In the genomic region with DNA sequence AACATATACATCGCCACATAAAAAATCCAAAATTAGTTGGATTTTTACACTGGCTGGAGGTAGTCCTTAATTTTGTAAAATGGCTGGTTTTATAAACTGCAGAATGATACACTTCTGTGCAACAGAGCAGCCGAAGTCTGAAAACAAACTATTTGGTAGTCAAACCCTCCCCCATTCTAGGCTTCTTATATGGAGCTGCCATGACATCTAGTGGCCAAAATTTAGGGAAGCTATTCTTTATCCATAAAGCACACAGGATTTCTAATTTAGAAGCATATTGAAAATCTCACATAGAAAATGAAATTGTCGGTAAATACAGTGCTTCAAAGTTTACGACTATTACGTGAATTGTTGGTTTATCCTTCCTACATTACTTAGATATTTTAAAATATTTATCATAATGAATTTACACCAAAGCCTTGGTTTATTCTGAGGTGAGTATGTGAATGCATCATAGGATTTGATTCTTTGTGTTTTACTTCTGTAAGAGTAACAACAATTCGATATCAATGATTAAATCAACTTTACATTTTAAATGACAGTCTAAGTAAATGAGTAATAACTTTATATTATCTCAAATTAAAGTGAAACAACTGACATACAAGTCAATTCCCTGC, we compare ENCODE assay signal across 2 cellular contexts.
TF ChIP-seq lines count a peak whose summit lies in the region.

No MANE protein-coding gene starts in this region.

TF ChIP-seq in GM23338, 12 proteins besides CTCF, POLR2A, EP300 and RAD21 (continued from another document and continues in another):
- TF ChIP-seq, protein P1, sequence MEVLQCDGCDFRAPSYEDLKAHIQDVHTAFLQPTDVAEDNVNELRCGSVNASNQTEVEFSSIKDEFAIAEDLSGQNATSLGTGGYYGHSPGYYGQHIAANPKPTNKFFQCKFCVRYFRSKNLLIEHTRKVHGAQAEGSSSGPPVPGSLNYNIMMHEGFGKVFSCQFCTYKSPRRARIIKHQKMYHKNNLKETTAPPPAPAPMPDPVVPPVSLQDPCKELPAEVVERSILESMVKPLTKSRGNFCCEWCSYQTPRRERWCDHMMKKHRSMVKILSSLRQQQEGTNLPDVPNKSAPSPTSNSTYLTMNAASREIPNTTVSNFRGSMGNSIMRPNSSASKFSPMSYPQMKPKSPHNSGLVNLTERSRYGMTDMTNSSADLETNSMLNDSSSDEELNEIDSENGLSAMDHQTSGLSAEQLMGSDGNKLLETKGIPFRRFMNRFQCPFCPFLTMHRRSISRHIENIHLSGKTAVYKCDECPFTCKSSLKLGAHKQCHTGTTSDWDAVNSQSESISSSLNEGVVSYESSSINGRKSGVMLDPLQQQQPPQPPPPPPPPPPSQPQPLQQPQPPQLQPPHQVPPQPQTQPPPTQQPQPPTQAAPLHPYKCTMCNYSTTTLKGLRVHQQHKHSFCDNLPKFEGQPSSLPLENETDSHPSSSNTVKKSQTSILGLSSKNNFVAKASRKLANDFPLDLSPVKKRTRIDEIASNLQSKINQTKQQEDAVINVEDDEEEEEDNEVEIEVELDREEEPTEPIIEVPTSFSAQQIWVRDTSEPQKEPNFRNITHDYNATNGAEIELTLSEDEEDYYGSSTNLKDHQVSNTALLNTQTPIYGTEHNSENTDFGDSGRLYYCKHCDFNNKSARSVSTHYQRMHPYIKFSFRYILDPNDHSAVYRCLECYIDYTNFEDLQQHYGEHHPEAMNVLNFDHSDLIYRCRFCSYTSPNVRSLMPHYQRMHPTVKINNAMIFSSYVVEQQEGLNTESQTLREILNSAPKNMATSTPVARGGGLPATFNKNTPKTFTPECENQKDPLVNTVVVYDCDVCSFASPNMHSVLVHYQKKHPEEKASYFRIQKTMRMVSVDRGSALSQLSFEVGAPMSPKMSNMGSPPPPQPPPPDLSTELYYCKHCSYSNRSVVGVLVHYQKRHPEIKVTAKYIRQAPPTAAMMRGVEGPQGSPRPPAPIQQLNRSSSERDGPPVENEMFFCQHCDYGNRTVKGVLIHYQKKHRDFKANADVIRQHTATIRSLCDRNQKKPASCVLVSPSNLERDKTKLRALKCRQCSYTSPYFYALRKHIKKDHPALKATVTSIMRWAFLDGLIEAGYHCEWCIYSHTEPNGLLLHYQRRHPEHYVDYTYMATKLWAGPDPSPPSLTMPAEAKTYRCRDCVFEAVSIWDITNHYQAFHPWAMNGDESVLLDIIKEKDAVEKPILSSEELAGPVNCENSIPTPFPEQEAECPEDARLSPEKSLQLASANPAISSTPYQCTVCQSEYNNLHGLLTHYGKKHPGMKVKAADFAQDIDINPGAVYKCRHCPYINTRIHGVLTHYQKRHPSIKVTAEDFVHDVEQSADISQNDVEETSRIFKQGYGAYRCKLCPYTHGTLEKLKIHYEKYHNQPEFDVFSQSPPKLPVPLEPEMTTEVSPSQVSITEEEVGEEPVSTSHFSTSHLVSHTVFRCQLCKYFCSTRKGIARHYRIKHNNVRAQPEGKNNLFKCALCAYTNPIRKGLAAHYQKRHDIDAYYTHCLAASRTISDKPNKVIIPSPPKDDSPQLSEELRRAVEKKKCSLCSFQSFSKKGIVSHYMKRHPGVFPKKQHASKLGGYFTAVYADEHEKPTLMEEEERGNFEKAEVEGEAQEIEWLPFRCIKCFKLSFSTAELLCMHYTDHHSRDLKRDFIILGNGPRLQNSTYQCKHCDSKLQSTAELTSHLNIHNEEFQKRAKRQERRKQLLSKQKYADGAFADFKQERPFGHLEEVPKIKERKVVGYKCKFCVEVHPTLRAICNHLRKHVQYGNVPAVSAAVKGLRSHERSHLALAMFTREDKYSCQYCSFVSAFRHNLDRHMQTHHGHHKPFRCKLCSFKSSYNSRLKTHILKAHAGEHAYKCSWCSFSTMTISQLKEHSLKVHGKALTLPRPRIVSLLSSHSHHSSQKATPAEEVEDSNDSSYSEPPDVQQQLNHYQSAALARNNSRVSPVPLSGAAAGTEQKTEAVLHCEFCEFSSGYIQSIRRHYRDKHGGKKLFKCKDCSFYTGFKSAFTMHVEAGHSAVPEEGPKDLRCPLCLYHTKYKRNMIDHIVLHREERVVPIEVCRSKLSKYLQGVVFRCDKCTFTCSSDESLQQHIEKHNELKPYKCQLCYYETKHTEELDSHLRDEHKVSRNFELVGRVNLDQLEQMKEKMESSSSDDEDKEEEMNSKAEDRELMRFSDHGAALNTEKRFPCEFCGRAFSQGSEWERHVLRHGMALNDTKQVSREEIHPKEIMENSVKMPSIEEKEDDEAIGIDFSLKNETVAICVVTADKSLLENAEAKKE (CRISPR knock-in tag; IDR thresholded peaks at IDR 0.05), result no peak
- TF ChIP-seq ZNF331 (CRISPR knock-in tag; IDR thresholded peaks at IDR 0.05; ENCODE audit: low read depth), result no peak
- TF ChIP-seq, protein P2, sequence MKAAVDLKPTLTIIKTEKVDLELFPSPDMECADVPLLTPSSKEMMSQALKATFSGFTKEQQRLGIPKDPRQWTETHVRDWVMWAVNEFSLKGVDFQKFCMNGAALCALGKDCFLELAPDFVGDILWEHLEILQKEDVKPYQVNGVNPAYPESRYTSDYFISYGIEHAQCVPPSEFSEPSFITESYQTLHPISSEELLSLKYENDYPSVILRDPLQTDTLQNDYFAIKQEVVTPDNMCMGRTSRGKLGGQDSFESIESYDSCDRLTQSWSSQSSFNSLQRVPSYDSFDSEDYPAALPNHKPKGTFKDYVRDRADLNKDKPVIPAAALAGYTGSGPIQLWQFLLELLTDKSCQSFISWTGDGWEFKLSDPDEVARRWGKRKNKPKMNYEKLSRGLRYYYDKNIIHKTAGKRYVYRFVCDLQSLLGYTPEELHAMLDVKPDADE (IDR thresholded peaks at IDR 0.05), result no peak
- TF ChIP-seq, protein P3, sequence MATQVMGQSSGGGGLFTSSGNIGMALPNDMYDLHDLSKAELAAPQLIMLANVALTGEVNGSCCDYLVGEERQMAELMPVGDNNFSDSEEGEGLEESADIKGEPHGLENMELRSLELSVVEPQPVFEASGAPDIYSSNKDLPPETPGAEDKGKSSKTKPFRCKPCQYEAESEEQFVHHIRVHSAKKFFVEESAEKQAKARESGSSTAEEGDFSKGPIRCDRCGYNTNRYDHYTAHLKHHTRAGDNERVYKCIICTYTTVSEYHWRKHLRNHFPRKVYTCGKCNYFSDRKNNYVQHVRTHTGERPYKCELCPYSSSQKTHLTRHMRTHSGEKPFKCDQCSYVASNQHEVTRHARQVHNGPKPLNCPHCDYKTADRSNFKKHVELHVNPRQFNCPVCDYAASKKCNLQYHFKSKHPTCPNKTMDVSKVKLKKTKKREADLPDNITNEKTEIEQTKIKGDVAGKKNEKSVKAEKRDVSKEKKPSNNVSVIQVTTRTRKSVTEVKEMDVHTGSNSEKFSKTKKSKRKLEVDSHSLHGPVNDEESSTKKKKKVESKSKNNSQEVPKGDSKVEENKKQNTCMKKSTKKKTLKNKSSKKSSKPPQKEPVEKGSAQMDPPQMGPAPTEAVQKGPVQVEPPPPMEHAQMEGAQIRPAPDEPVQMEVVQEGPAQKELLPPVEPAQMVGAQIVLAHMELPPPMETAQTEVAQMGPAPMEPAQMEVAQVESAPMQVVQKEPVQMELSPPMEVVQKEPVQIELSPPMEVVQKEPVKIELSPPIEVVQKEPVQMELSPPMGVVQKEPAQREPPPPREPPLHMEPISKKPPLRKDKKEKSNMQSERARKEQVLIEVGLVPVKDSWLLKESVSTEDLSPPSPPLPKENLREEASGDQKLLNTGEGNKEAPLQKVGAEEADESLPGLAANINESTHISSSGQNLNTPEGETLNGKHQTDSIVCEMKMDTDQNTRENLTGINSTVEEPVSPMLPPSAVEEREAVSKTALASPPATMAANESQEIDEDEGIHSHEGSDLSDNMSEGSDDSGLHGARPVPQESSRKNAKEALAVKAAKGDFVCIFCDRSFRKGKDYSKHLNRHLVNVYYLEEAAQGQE (IDR thresholded peaks at IDR 0.05; ENCODE audit: unreplicated experiment), result no peak
- TF ChIP-seq EZH2phosphoT487 (IDR thresholded peaks at IDR 0.05; ENCODE audit: unreplicated experiment), result no peak
- no peak for TF ChIP-seq EZH2 (IDR thresholded peaks at IDR 0.05; ENCODE audit: low read depth, unreplicated experiment)
- TF ChIP-seq ZNF114 (CRISPR knock-in tag; IDR thresholded peaks at IDR 0.05), result no peak
- TF ChIP-seq NANOG (IDR thresholded peaks at IDR 0.05; ENCODE audit: borderline replicate concordance), result no peak
- TF ChIP-seq JUNB (IDR thresholded peaks at IDR 0.05; ENCODE audit: unreplicated experiment), result no peak

TF ChIP-seq in WTC11, 78 proteins besides CTCF, POLR2A, EP300 and RAD21 (continued from another document):
- TF ChIP-seq, protein P4, sequence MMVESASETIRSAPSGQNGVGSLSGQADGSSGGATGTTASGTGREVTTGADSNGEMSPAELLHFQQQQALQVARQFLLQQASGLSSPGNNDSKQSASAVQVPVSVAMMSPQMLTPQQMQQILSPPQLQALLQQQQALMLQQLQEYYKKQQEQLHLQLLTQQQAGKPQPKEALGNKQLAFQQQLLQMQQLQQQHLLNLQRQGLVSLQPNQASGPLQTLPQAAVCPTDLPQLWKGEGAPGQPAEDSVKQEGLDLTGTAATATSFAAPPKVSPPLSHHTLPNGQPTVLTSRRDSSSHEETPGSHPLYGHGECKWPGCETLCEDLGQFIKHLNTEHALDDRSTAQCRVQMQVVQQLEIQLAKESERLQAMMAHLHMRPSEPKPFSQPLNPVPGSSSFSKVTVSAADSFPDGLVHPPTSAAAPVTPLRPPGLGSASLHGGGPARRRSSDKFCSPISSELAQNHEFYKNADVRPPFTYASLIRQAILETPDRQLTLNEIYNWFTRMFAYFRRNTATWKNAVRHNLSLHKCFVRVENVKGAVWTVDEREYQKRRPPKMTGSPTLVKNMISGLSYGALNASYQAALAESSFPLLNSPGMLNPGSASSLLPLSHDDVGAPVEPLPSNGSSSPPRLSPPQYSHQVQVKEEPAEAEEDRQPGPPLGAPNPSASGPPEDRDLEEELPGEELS (CRISPR knock-in tag; IDR thresholded peaks at IDR 0.05), result no peak
- TF ChIP-seq MXD4 (CRISPR knock-in tag; IDR thresholded peaks at IDR 0.05; ENCODE audit: borderline replicate concordance) (no peak), SOX15 (CRISPR knock-in tag; IDR thresholded peaks at IDR 0.05) (no peak)
